Comparison of ENCODE assay signal across 30 cellular contexts in the genomic region with DNA sequence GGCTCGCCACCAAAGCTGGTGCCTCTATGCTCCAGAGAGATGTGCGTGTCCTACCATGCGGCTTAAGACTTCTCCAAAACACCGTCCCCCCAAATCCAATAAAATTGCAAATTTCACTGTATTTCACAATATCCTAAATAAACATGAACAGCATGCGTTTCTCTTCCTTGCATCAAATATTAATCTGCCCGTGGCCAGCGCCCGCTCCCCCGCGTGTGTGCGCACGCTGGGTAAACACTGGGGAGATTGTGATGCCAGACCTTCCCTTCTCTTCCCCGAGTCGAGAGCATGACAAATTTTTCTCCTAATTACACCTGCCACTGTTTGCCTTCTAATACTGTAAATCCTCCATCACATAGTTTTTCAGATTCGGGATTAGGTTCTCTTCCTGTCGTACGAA.
DNase-seq lines count a peak whose midpoint lies in the region; ATAC-seq, FAIRE-seq and TF ChIP-seq lines count a peak whose summit lies in the region.
"Had no signal": no experiment of that assay in that cellular context is flagged by ENCODE, and none has a peak within 500 bp of the region (broad histone marks: within the 10 kb centered on the region; RNA-seq: fewer than 3 reads in every experiment).

No MANE protein-coding gene starts in this region.

- TF ChIP-seq RAD21 in SK-N-SH (IDR thresholded peaks at IDR 0.05; ENCODE audit: low read length) = no peak

- no peaks in the 10 kb centered on the region for H3K79me2 ChIP-seq in SK-N-SH (ENCODE audit: insufficient read depth)

- TF ChIP-seq EP300 in SK-N-SH (IDR thresholded peaks at IDR 0.05; ENCODE audit: borderline replicate concordance in 1 of 2, low read depth in 1 of 2, low read length in 1 of 2) = no peak

- H4K20me1 ChIP-seq in SK-N-SH (ENCODE audit: insufficient read depth) = no peaks in the 10 kb centered on the region
- H4K20me1 ChIP-seq: BLaER1 treated with 17β-estradiol and CSF1 and Interleukin-3, amounts not matched to agents 10 nM and 100 nM had no signal

- TF ChIP-seq POLR2A in spleen (IDR thresholded peaks at IDR 0.05) = no peak

- ATAC-seq in T-helper 17 cell (no peak), pancreas (no peak)
- no peak for ATAC-seq in naive thymus-derived CD4-positive, alpha-beta T cell

- H3K4me1 Mint-ChIP-seq in T-helper 17 cell = peaks cover 10% of the 10 kb centered on the region
- H3K4me1 Mint-ChIP-seq in naive thymus-derived CD4-positive, alpha-beta T cell = no peaks in the 10 kb centered on the region

- peaks cover 0 to 32% (median 0%) of the 10 kb centered on the region in 7 donors for H3K27me3 ChIP-seq in spleen (replicated peaks in 1 of 7)
- no peaks in the 10 kb centered on the region for H3K27me3 ChIP-seq in naive thymus-derived CD4-positive, alpha-beta T cell (ENCODE audit: control insufficient read depth in 2 of 2, insufficient read depth in 2 of 2, low read length in 2 of 2)
- no peaks in the 10 kb centered on the region for H3K27me3 ChIP-seq in pancreas
- H3K27me3 ChIP-seq in SK-N-SH (ENCODE audit: insufficient read depth) = no peaks in the 10 kb centered on the region
- H3K27me3 ChIP-seq: BLaER1 treated with 17β-estradiol and CSF1 and Interleukin-3, amounts not matched to agents 10 nM and 100 nM had no signal

- H2AFZ ChIP-seq in SK-N-SH (ENCODE audit: low read depth) = no peak overlapping the region

- H3F3A ChIP-seq in SK-N-SH (replicated peaks; ENCODE audit: insufficient read depth) = no peaks in the 10 kb centered on the region

- CTCF ChIA-PET in naive thymus-derived CD4-positive, alpha-beta T cell (lab: Charles Lee) = no interaction called here
- CTCF ChIA-PET in SK-N-SH (lab: Yijun Ruan, JAX) = interaction anchor here (1.2 to 1.6 kb wide), 5 partner anchors 10 to 298 kb away, joined by 3 to 7 read pairs (median 5); no protein-coding TSS in a partner anchor

- H3K4me1 ChIP-seq in spleen = no peaks in the 10 kb centered on the region
- H3K4me1 ChIP-seq in naive thymus-derived CD4-positive, alpha-beta T cell (ENCODE audit: control insufficient read depth in 2 of 2, insufficient read depth in 2 of 2, low read length in 2 of 2) = no peaks in the 10 kb centered on the region
- H3K4me1 ChIP-seq in pancreas = no peaks in the 10 kb centered on the region
- peaks cover 0 to 3% of the 10 kb centered on the region in 2 experiments; a peak in 1 of 4 replicates for H3K4me1 ChIP-seq in SK-N-SH (ENCODE audit: control insufficient read depth in 1 of 2, insufficient read depth in 2 of 2, low read depth in 1 of 2, low read length in 1 of 2)
- H3K4me1 ChIP-seq: BLaER1 treated with 17β-estradiol and CSF1 and Interleukin-3, amounts not matched to agents 10 nM and 100 nM; Caco-2; HAP-1; SJSA1 had no signal

- H3K9me3 ChIP-seq in T-helper 17 cell (ENCODE audit: control insufficient read depth, low read length, poor library complexity, severe bottlenecking) (no peaks in the 10 kb centered on the region), spleen (no peaks in the 10 kb centered on the region), pancreas (no peaks in the 10 kb centered on the region), SK-N-SH (no peaks in the 10 kb centered on the region)
- no peaks in the 10 kb centered on the region for H3K9me3 ChIP-seq in naive thymus-derived CD4-positive, alpha-beta T cell (ENCODE audit: control insufficient read depth in 2 of 3, low read length in 3 of 3)
- H3K9me3 ChIP-seq: BLaER1 treated with 17β-estradiol and CSF1 and Interleukin-3, amounts not matched to agents 10 nM and 100 nM; Caco-2; HAP-1; SJSA1 had no signal

- no peak overlapping the region for H3K9ac ChIP-seq in SK-N-SH
- H3K9ac ChIP-seq: BLaER1 treated with 17β-estradiol and CSF1 and Interleukin-3, amounts not matched to agents 10 nM and 100 nM had no signal

- intact Hi-C loops in spleen (cut with DNase I; ENCODE audit: low total_unique reads) = no loop called here
- intact Hi-C loops in naive thymus-derived CD4-positive, alpha-beta T cell (cut with micrococcal nuclease) = no loop called here
- intact Hi-C loops in pancreas (cut with DNase I) = no loop called here

- DNase-seq in NCI-H146 (lab: John Stamatoyannopoulos, UW) = peak; percentile 16
- DNase-seq in NCI-H146 treated with DMSO at 0.1 percent for 48 hours (lab: John Stamatoyannopoulos, UW; ENCODE audit: unreplicated experiment) = no peak
- peak; percentile 43 for DNase-seq in NCI-H69 (lab: John Stamatoyannopoulos, UW)
- no peak for DNase-seq in T-helper 17 cell
- peak; percentile 19 for DNase-seq in spleen
- no peak for DNase-seq in naive thymus-derived CD4-positive, alpha-beta T cell
- DNase-seq in pancreas = no peak
- no peak for DNase-seq in SK-N-SH
- DNase-seq: AML-193; Caco-2; CD4-positive, alpha-beta T cell; DMS79 treated with DMSO at 0.1 percent for 48 hours; GF-D8; GOT3; Karpas-422; NCI-H1105; NCI-H1694 treated with DMSO at 0.1 percent for 48 hours; NCI-H2081; NCI-H2171; NCI-H226; NCI-H510A treated with DMSO at 0.1 percent for 48 hours; NCI-H82; Right ventricle myocardium superior; RPMI8226 had no signal

- 78 to 89% (median 80%) methylated on average over 17 of the region's 17 CpGs for WGBS in spleen, 5 donors
- 19 to 25% methylated on average over 17 of the region's 17 CpGs for WGBS in pancreas, 2 donors
- WGBS in SK-N-SH (ENCODE audit: low lambda C conversion rate) = 73% methylated on average over 17 of the region's 17 CpGs

- no peak for FAIRE-seq in pancreas (lab: Jason Lieb, UNC)
- FAIRE-seq: A204.1, GM12891 had no signal

- H3K4me3 Mint-ChIP-seq in T-helper 17 cell = no peak overlapping the region
- H3K4me3 Mint-ChIP-seq in naive thymus-derived CD4-positive, alpha-beta T cell = no peak overlapping the region
- H3K4me3 Mint-ChIP-seq: CD4-positive, alpha-beta T cell had no signal

- H3K27ac Mint-ChIP-seq in T-helper 17 cell = peak overlapping the region; percentile 60
- no peak overlapping the region for H3K27ac Mint-ChIP-seq in naive thymus-derived CD4-positive, alpha-beta T cell
- H3K27ac Mint-ChIP-seq: CD4-positive, alpha-beta T cell had no signal

- peaks cover 5% of the 10 kb centered on the region for H3K36me3 Mint-ChIP-seq in T-helper 17 cell (ENCODE audit: low read depth)
- peaks cover 0 to 6% (median 0%) of the 10 kb centered on the region in 5 donors for H3K36me3 Mint-ChIP-seq in naive thymus-derived CD4-positive, alpha-beta T cell

- H3K9me2 ChIP-seq in SK-N-SH = no peaks in the 10 kb centered on the region

- H3K4me3 ChIP-seq in spleen = no peak overlapping the region
- no peak overlapping the region for H3K4me3 ChIP-seq in naive thymus-derived CD4-positive, alpha-beta T cell (ENCODE audit: low read length)
- H3K4me3 ChIP-seq in pancreas = no peak overlapping the region
- H3K4me3 ChIP-seq in SK-N-SH (ENCODE audit: low read depth in 2 of 2, low read length in 1 of 2) = no peak overlapping the region
- H3K4me3 ChIP-seq: BLaER1 treated with 17β-estradiol and CSF1 and Interleukin-3, amounts not matched to agents 10 nM and 100 nM; HAP-1; SJSA1 had no signal

- peaks cover 32% of the 10 kb centered on the region for H3K27me3 Mint-ChIP-seq in T-helper 17 cell
- peaks cover 0 to 5% (median 0%) of the 10 kb centered on the region in 5 donors for H3K27me3 Mint-ChIP-seq in naive thymus-derived CD4-positive, alpha-beta T cell

- H3K4me2 ChIP-seq in SK-N-SH = no peak overlapping the region
- H3K4me2 ChIP-seq: BLaER1 treated with 17β-estradiol and CSF1 and Interleukin-3, amounts not matched to agents 10 nM and 100 nM had no signal

- H3K36me3 ChIP-seq in spleen (no peaks in the 10 kb centered on the region), pancreas (no peaks in the 10 kb centered on the region), SK-N-SH (replicated peaks in 1 of 2; ENCODE audit: control insufficient read depth in 1 of 2, insufficient read depth in 2 of 2, low read length in 1 of 2) (no peaks in the 10 kb centered on the region)
- no peaks in the 10 kb centered on the region for H3K36me3 ChIP-seq in naive thymus-derived CD4-positive, alpha-beta T cell (ENCODE audit: control insufficient read depth in 2 of 3, insufficient read depth in 3 of 3, low read length in 3 of 3)
- H3K36me3 ChIP-seq: BLaER1 treated with 17β-estradiol and CSF1 and Interleukin-3, amounts not matched to agents 10 nM and 100 nM; HAP-1; SJSA1 had no signal

- POLR2A ChIA-PET in naive thymus-derived CD4-positive, alpha-beta T cell (lab: Charles Lee) = no interaction called here
- POLR2A ChIA-PET in SK-N-SH (lab: Yijun Ruan, JAX) = no interaction called here

- TF ChIP-seq CTCF in spleen (IDR thresholded peaks at IDR 0.05 in 8 of 11, conservative IDR thresholded peaks at IDR 0.05 in 3 of 11) = no peak
- TF ChIP-seq CTCF in pancreas (IDR thresholded peaks at IDR 0.05) = no peak
- TF ChIP-seq CTCF in SK-N-SH (IDR thresholded peaks at IDR 0.05) = no peak

- peaks cover 0 to 1% (median 0%) of the 10 kb centered on the region in 11 donors for H3K9me3 Mint-ChIP-seq in naive thymus-derived CD4-positive, alpha-beta T cell
- H3K9me3 Mint-ChIP-seq: CD4-positive, alpha-beta T cell had no signal

- H3K27ac ChIP-seq in spleen (no peak overlapping the region), pancreas (no peak overlapping the region), SK-N-SH (ENCODE audit: low read depth in 2 of 2, low read length in 1 of 2) (no peak overlapping the region)
- H3K27ac ChIP-seq in naive thymus-derived CD4-positive, alpha-beta T cell (ENCODE audit: low read depth, low read length) = no peak overlapping the region
- H3K27ac ChIP-seq: BLaER1 treated with 17β-estradiol and CSF1 and Interleukin-3, amounts not matched to agents 10 nM and 100 nM; HL-60; SJSA1 had no signal

TF ChIP-seq in SK-N-SH, 30 proteins besides CTCF, POLR2A, EP300 and RAD21 (continues in another document):
- no peak for TF ChIP-seq NFIC (IDR thresholded peaks at IDR 0.05; ENCODE audit: borderline replicate concordance)
- TF ChIP-seq, protein P1, sequence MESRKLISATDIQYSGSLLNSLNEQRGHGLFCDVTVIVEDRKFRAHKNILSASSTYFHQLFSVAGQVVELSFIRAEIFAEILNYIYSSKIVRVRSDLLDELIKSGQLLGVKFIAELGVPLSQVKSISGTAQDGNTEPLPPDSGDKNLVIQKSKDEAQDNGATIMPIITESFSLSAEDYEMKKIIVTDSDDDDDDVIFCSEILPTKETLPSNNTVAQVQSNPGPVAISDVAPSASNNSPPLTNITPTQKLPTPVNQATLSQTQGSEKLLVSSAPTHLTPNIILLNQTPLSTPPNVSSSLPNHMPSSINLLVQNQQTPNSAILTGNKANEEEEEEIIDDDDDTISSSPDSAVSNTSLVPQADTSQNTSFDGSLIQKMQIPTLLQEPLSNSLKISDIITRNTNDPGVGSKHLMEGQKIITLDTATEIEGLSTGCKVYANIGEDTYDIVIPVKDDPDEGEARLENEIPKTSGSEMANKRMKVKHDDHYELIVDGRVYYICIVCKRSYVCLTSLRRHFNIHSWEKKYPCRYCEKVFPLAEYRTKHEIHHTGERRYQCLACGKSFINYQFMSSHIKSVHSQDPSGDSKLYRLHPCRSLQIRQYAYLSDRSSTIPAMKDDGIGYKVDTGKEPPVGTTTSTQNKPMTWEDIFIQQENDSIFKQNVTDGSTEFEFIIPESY (IDR thresholded peaks at IDR 0.05; ENCODE audit: borderline replicate concordance, low read depth) = no peak

Comparison
In these comparisons a context has a peak if more than half of its experiments do, and no peak if none do; other contexts are left out.
1. DNase-seq: peak in NCI-H146 (single experiment), NCI-H69 (single experiment) and spleen (single experiment); none in NCI-H146 treated with DMSO at 0.1 percent for 48 hours (single experiment), T-helper 17 cell (0 of 3), naive thymus-derived CD4-positive, alpha-beta T cell (0 of 9), pancreas (0 of 6) and SK-N-SH (single experiment).